In the genomic region with DNA sequence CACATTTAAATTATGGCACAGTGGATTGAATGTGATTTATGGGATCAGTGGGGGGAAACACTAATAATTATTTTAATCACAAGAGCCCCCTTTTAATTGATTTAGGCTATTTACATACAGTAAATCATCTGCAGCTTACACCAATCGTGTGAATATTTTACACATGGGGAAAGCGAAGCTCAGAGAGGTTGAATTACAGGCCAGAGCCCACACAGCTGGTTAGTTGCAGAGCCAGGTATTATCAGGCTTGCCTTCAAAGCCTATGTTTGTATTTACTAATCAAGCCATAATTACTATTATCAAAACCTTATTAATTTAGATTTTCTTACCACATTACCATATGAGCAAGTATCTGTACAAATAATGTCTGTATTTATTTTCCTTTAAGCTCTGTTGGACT, we compare ENCODE assay signal across 8 cellular contexts. TPM values are rescaled to one million over a fixed set of nuclear protein-coding genes. Genes with fewer than 3 reads are reported as not detected.
DNase-seq lines count a peak whose midpoint lies in the region; ATAC-seq and TF ChIP-seq lines count a peak whose summit lies in the region.

No MANE protein-coding gene starts in this region.

- 16 to 18% methylated on average over 2 of the region's 2 CpGs for WGBS in body of pancreas, 2 donors
- 36 to 39% methylated on average over 2 of the region's 2 CpGs for whole genome bisulfite sequencing in lower leg skin, 2 donors

- H3K27me3 ChIP-seq in body of pancreas (no peaks in the 10 kb centered on the region), mononuclear cell (ENCODE audit: insufficient read depth, low read length) (no peaks in the 10 kb centered on the region)

- peaks cover 29% of the 10 kb centered on the region for H3K4me1 ChIP-seq in body of pancreas
- peaks cover 30% of the 10 kb centered on the region for H3K4me1 ChIP-seq in mononuclear cell (ENCODE audit: insufficient read depth, low read length)

- intact Hi-C loops in body of pancreas (cut with DNase I): no loop called here
- intact Hi-C loops in lower leg skin (cut with DNase I; ENCODE audit: low total_unique reads): no loop called here

- peak overlapping the region; percentile 89 for H3K27ac ChIP-seq in 22Rv1
- H3K27ac ChIP-seq in body of pancreas: peak overlapping the region; percentile 75 to 90 (median 82)

- H3K36me3 ChIP-seq in body of pancreas (replicated peaks in 1 of 2; ENCODE audit: insufficient read depth in 1 of 2, low read depth in 2 of 2): no peaks in the 10 kb centered on the region

- H3K4me3 Mint-ChIP-seq in HFFc6: peak overlapping the region; percentile 98

- ATAC-seq in body of pancreas: no peak
- no peak for ATAC-seq in GM21737 (IDR thresholded peaks at IDR 0.05; ENCODE audit: unreplicated experiment)
- ATAC-seq in HG02970 (IDR thresholded peaks at IDR 0.05; ENCODE audit: low FRiP score, unreplicated experiment): no peak

- H3K36me3 Mint-ChIP-seq in HFFc6 (ENCODE audit: low read depth): peaks cover 14% of the 10 kb centered on the region

- TF ChIP-seq CTCF in 22Rv1 (IDR thresholded peaks at IDR 0.05): no peak
- TF ChIP-seq CTCF in HFFc6 (IDR thresholded peaks at IDR 0.05): no peak
- no peak for TF ChIP-seq CTCF in body of pancreas (IDR thresholded peaks at IDR 0.05)
- TF ChIP-seq CTCF in lower leg skin (IDR thresholded peaks at IDR 0.05): no peak

- H3K4me1 Mint-ChIP-seq in HFFc6 (ENCODE audit: low read depth): peaks cover 39% of the 10 kb centered on the region

- H3K27me3 Mint-ChIP-seq in HFFc6 (ENCODE audit: insufficient read depth): peaks cover 2% of the 10 kb centered on the region

- H3K27ac Mint-ChIP-seq in HFFc6: peak overlapping the region; percentile 98

- no peak for TF ChIP-seq POLR2A in body of pancreas (IDR thresholded peaks at IDR 0.05)
- TF ChIP-seq POLR2A in lower leg skin (IDR thresholded peaks at IDR 0.05): no peak

- H3K4me3 ChIP-seq in body of pancreas (peak overlapping the region; percentile 19 to 95), mononuclear cell (ENCODE audit: low read length) (peak overlapping the region; percentile 87), lower leg skin (ENCODE audit: low read depth, poor library complexity, severe bottlenecking) (no peak overlapping the region)

- no peaks in the 10 kb centered on the region for H3K9me3 Mint-ChIP-seq in HFFc6

- H3K9me3 ChIP-seq in body of pancreas: no peaks in the 10 kb centered on the region
- H3K9me3 ChIP-seq in mononuclear cell (ENCODE audit: low read depth, low read length): no peaks in the 10 kb centered on the region

- DNase-seq in HFFc6 (no peak), body of pancreas (no peak), lower leg skin (ENCODE audit: low spot score in 2 of 2) (no peak)
- DNase-seq in stimulated activated CD4-positive, alpha-beta T cell treated with anti-CD3 and anti-CD28 coated beads, Interleukin-15, amount 100 ng/mL, for 24 hours: no peak

RNA-seq across cellular contexts. Expression of gene SDCCAG8, which starts 0.7 kb away (rescaled TPM):
- 10 to 100 TPM; 22.3 to 31.2 (median 26.1) TPM for total RNA-seq in HFFc6 (2021; fragmentation: NEBNext Ultra II Directional; extraction: Animal tissue kit (Norgen Biotek cat#: 25700))
- total RNA-seq in body of pancreas: 10 to 100 TPM; 49.0 to 56.4 TPM
- 29.3 TPM for total RNA-seq in mononuclear cell
- total RNA-seq in lower leg skin: 10 to 100 TPM; 20.0 to 53.6 (median 48.9) TPM

RNA-seq across cellular contexts. Expression of gene CEP170, which starts 1.5 kb away (rescaled TPM):
- 100 to 1,000 TPM in 5 of 6 experiments, 10 to 100 TPM in 1; 98.6 to 131 (median 117) TPM for total RNA-seq in HFFc6 (2021; fragmentation: NEBNext Ultra II Directional; extraction: Animal tissue kit (Norgen Biotek cat#: 25700))
- total RNA-seq in body of pancreas (10 to 100 TPM; 17.5 to 22.3 TPM), mononuclear cell (50.8 TPM), lower leg skin (10 to 100 TPM; 18.6 to 27.8 (median 22.8) TPM)
